Comparison of ENCODE assay signal across 8 cellular contexts in genomic region chr17:79933863-79934652, GRCh38.
A peak's percentile ranks its signal among the peaks of the same experiment; 100 is the strongest.
DNase-seq lines count a peak whose midpoint lies in the region; ATAC-seq, FAIRE-seq and TF ChIP-seq lines count a peak whose summit lies in the region.

No MANE protein-coding gene starts in this region.

- DNase-seq in activated CD4-positive, alpha-beta T cell treated with anti-CD3 and anti-CD28 coated beads for 36 hours: peak; percentile 38
- no peak for DNase-seq in activated CD4-positive, alpha-beta T cell treated with anti-CD3 and anti-CD28 coated beads, Interleukin-2, amount 50 U/mL, for 1 hour
- DNase-seq in RCC 7860 (ENCODE audit: low spot score) (peak; percentile 64), head of caudate nucleus (peak; percentile 50 to 89 (median 74)), T-helper 9 cell (no peak), brain microvascular endothelial cell (no peak)
- peak; percentile 40 for DNase-seq in stimulated activated naive CD8-positive, alpha-beta T cell treated with anti-CD3 and anti-CD28 coated beads, Interleukin-15, Interleukin-2, amounts not matched to agents 100 U/mL and 50 U/mL, for 24 hours
- no peak for DNase-seq in activated CD4-positive, alpha-beta T cell treated with anti-CD3 and anti-CD28 coated beads, Interleukin-2, amount 10 ng/mL, durations not matched to agents 7 days and 5 days

- intact Hi-C loops in activated CD4-positive, alpha-beta T cell treated with anti-CD3 and anti-CD28 coated beads for 36 hours (cut with DNase I, micrococcal nuclease): loop anchor here in 1 of 2 experiments (10.0 kb wide), 1 partner anchor 61 kb away; no protein-coding TSS in a partner anchor
- intact Hi-C loops in head of caudate nucleus (cut with DNase I): no loop called here

- H3K9me3 Mint-ChIP-seq in activated CD4-positive, alpha-beta T cell treated with anti-CD3 and anti-CD28 coated beads for 36 hours (ENCODE audit: low read depth): no peaks in the 10 kb centered on the region
- no peaks in the 10 kb centered on the region for H3K9me3 Mint-ChIP-seq in activated CD4-positive, alpha-beta T cell treated with anti-CD3 and anti-CD28 coated beads, Interleukin-2, amount 10 ng/mL, durations not matched to agents 7 days and 5 days

- H3K27ac Mint-ChIP-seq in activated CD4-positive, alpha-beta T cell treated with anti-CD3 and anti-CD28 coated beads for 36 hours: no peak overlapping the region
- H3K27ac Mint-ChIP-seq in activated CD4-positive, alpha-beta T cell treated with anti-CD3 and anti-CD28 coated beads, Interleukin-2, amount 10 ng/mL, durations not matched to agents 7 days and 5 days: no peak overlapping the region

- no peak for TF ChIP-seq CTCF in brain microvascular endothelial cell (IDR thresholded peaks at IDR 0.05; ENCODE audit: low read depth, low read length, missing control alignments)

- no peaks in the 10 kb centered on the region for H3K36me3 ChIP-seq in brain microvascular endothelial cell (replicated peaks)

- peaks cover 25% of the 10 kb centered on the region for H3K27me3 Mint-ChIP-seq in activated CD4-positive, alpha-beta T cell treated with anti-CD3 and anti-CD28 coated beads for 36 hours
- H3K27me3 Mint-ChIP-seq in activated CD4-positive, alpha-beta T cell treated with anti-CD3 and anti-CD28 coated beads, Interleukin-2, amount 10 ng/mL, durations not matched to agents 7 days and 5 days: peaks cover 44% of the 10 kb centered on the region

- H3K36me3 Mint-ChIP-seq in activated CD4-positive, alpha-beta T cell treated with anti-CD3 and anti-CD28 coated beads for 36 hours (ENCODE audit: low read depth): no peaks in the 10 kb centered on the region
- H3K36me3 Mint-ChIP-seq in activated CD4-positive, alpha-beta T cell treated with anti-CD3 and anti-CD28 coated beads, Interleukin-2, amount 10 ng/mL, durations not matched to agents 7 days and 5 days (ENCODE audit: low read depth): no peaks in the 10 kb centered on the region

- in situ Hi-C loops in brain microvascular endothelial cell (cut with HindIII; ENCODE audit: low pct_ligation_motif_present, low sequenced_read_pairs): no loop called here

- H3K27ac ChIP-seq in brain microvascular endothelial cell: no peak overlapping the region

- POLR2A ChIA-PET in activated CD4-positive, alpha-beta T cell treated with anti-CD3 and anti-CD28 coated beads for 36 hours (lab: Charles Lee): no interaction called here
- POLR2A ChIA-PET in activated CD4-positive, alpha-beta T cell treated with anti-CD3 and anti-CD28 coated beads, Interleukin-2, amount 10 ng/mL, durations not matched to agents 7 days and 5 days (lab: Charles Lee): no interaction called here

- CTCF ChIA-PET in activated CD4-positive, alpha-beta T cell treated with anti-CD3 and anti-CD28 coated beads for 36 hours (lab: Charles Lee): no interaction called here
- CTCF ChIA-PET in activated CD4-positive, alpha-beta T cell treated with anti-CD3 and anti-CD28 coated beads, Interleukin-2, amount 10 ng/mL, durations not matched to agents 7 days and 5 days (lab: Charles Lee): no interaction called here

- peaks cover 22% of the 10 kb centered on the region for H3K27me3 ChIP-seq in brain microvascular endothelial cell (replicated peaks)

- no peak overlapping the region for H3K4me3 ChIP-seq in brain microvascular endothelial cell (ENCODE audit: low read depth, low read length)

- H3K4me3 Mint-ChIP-seq in activated CD4-positive, alpha-beta T cell treated with anti-CD3 and anti-CD28 coated beads for 36 hours: no peak overlapping the region
- no peak overlapping the region for H3K4me3 Mint-ChIP-seq in activated CD4-positive, alpha-beta T cell treated with anti-CD3 and anti-CD28 coated beads, Interleukin-2, amount 10 ng/mL, durations not matched to agents 7 days and 5 days

- FAIRE-seq in RCC 7860 (lab: Jason Lieb, UNC): no peak

- peak; percentile 55 for ATAC-seq in activated CD4-positive, alpha-beta T cell treated with anti-CD3 and anti-CD28 coated beads for 36 hours
- ATAC-seq in stimulated activated naive CD8-positive, alpha-beta T cell treated with anti-CD3 and anti-CD28 coated beads, Interleukin-15, Interleukin-2, amounts not matched to agents 100 U/mL and 50 U/mL, for 24 hours: peak; percentile 57

- H3K4me1 Mint-ChIP-seq in activated CD4-positive, alpha-beta T cell treated with anti-CD3 and anti-CD28 coated beads for 36 hours: peaks cover 6% of the 10 kb centered on the region
- peaks cover 13% of the 10 kb centered on the region for H3K4me1 Mint-ChIP-seq in activated CD4-positive, alpha-beta T cell treated with anti-CD3 and anti-CD28 coated beads, Interleukin-2, amount 10 ng/mL, durations not matched to agents 7 days and 5 days

Comparison
In these comparisons a context has a peak if more than half of its experiments do, and no peak if none do; other contexts are left out.
1. DNase-seq: peak in activated CD4-positive, alpha-beta T cell treated with anti-CD3 and anti-CD28 coated beads for 36 hours (single experiment), RCC 7860 (single experiment), head of caudate nucleus (42 of 42) and stimulated activated naive CD8-positive, alpha-beta T cell treated with anti-CD3 and anti-CD28 coated beads, Interleukin-15, Interleukin-2, amounts not matched to agents 100 U/mL and 50 U/mL, for 24 hours (single experiment); none in activated CD4-positive, alpha-beta T cell treated with anti-CD3 and anti-CD28 coated beads, Interleukin-2, amount 50 U/mL, for 1 hour (single experiment), T-helper 9 cell (single experiment), brain microvascular endothelial cell (single experiment) and activated CD4-positive, alpha-beta T cell treated with anti-CD3 and anti-CD28 coated beads, Interleukin-2, amount 10 ng/mL, durations not matched to agents 7 days and 5 days (single experiment).